ENCODE assay signal across 25 cellular contexts in genomic region chr17:50892101-50892776, GRCh38. TPM values are rescaled to one million over a fixed set of nuclear protein-coding genes. Genes with fewer than 3 reads are reported as not detected.
A peak's percentile ranks its signal among the peaks of the same experiment; 100 is the strongest.
DNase-seq lines count a peak whose midpoint lies in the region; ATAC-seq, FAIRE-seq and TF ChIP-seq lines count a peak whose summit lies in the region.
"Had no signal": no experiment of that assay in that cellular context is flagged by ENCODE, and none has a peak within 500 bp of the region (broad histone marks: within the 10 kb centered on the region; RNA-seq: fewer than 3 reads in every experiment).

No MANE protein-coding gene starts in this region.

- peaks cover 40% of the 10 kb centered on the region for H3K4me1 ChIP-seq in keratinocyte (ENCODE audit: control insufficient read depth, extremely low read depth, insufficient read depth, low read length)
- H3K4me1 ChIP-seq: lower lobe of right lung, SJSA1 had no signal

- POLR2A ChIA-PET in activated CD4-positive, alpha-beta T cell treated with anti-CD3 and anti-CD28 coated beads, Interleukin-2, amount 10 ng/mL, durations not matched to agents 7 days and 5 days (lab: Charles Lee), result no interaction called here

- no peaks in the 10 kb centered on the region for H3K9me1 ChIP-seq in keratinocyte (ENCODE audit: control insufficient read depth, extremely low read depth, insufficient read depth, low read length)

- no peaks in the 10 kb centered on the region for H3K27me3 ChIP-seq in keratinocyte (ENCODE audit: control insufficient read depth, extremely low read depth, insufficient read depth, low read length)

- H3K4me2 ChIP-seq in keratinocyte (ENCODE audit: control insufficient read depth, extremely low read depth, insufficient read depth, low read depth, low read length), result peak overlapping the region; percentile 70

- H2AFZ ChIP-seq in keratinocyte (ENCODE audit: control insufficient read depth, low read length), result no peak overlapping the region

- dilution Hi-C loops in keratinocyte (cut with MboI; ENCODE audit: extremely low pct_ligation_motif_present, low sequenced_read_pairs), result no loop called here

- no peak overlapping the region for H3K4me3 Mint-ChIP-seq in activated CD4-positive, alpha-beta T cell treated with anti-CD3 and anti-CD28 coated beads, Interleukin-2, amount 10 ng/mL, durations not matched to agents 7 days and 5 days
- H3K4me3 Mint-ChIP-seq: activated naive CD8-positive, alpha-beta T cell treated with anti-CD3 and anti-CD28 coated beads, Interleukin-2, amount 50 U/mL, for 24 hours; T-helper 1 cell treated with Interleukin-12 subunit alpha and Interleukin-12 subunit beta and Interleukin-4 antibody, amounts not matched to agents 30 μg/mL and 1 μg/mL, for 36 hours had no signal

- peak overlapping the region; percentile 88 for H3K27ac ChIP-seq in keratinocyte (ENCODE audit: control insufficient read depth, insufficient read depth, low read length)
- H3K27ac ChIP-seq: lower lobe of right lung, SJSA1 had no signal

- no peaks in the 10 kb centered on the region for H3K36me3 ChIP-seq in keratinocyte (ENCODE audit: control insufficient read depth in 2 of 2, extremely low read depth in 1 of 2, insufficient read depth in 2 of 2, low read length in 2 of 2)
- H3K36me3 ChIP-seq: lower lobe of right lung, SJSA1 had no signal

- peaks cover 9% of the 10 kb centered on the region for H3K27me3 Mint-ChIP-seq in activated CD4-positive, alpha-beta T cell treated with anti-CD3 and anti-CD28 coated beads, Interleukin-2, amount 10 ng/mL, durations not matched to agents 7 days and 5 days
- H3K27me3 Mint-ChIP-seq: activated naive CD8-positive, alpha-beta T cell treated with anti-CD3 and anti-CD28 coated beads, Interleukin-2, amount 50 U/mL, for 24 hours had no signal

- H3K4me1 Mint-ChIP-seq in activated CD4-positive, alpha-beta T cell treated with anti-CD3 and anti-CD28 coated beads, Interleukin-2, amount 10 ng/mL, durations not matched to agents 7 days and 5 days, result peaks cover 11% of the 10 kb centered on the region

- peak overlapping the region in 1 of 3 experiments; percentile 40 for H3K4me3 ChIP-seq in keratinocyte (ENCODE audit: control insufficient read depth in 2 of 3, extremely low read depth in 1 of 3, insufficient read depth in 2 of 3, low read depth in 1 of 3, low read length in 3 of 3)
- H3K4me3 ChIP-seq: lower lobe of right lung, SJSA1 had no signal

- peak; percentile 13 for DNase-seq in activated CD8-positive, alpha-beta memory T cell treated with anti-CD3 and anti-CD28 coated beads, Interleukin-2, amount 50 U/mL, for 48 hours
- DNase-seq in activated CD8-positive, alpha-beta memory T cell treated with anti-CD3 and anti-CD28 coated beads for 24 hours, result no peak
- DNase-seq in SK-MEL-5 (ENCODE audit: low read depth, low spot score) (peak; percentile 62), keratinocyte (ENCODE audit: low read depth, low spot score) (no peak), NOMO-1 (lab: John Stamatoyannopoulos, UW; ENCODE audit: unreplicated experiment in 2 of 2) (no peak), AG08395 (ENCODE audit: low spot score) (no peak)
- no peak for DNase-seq in activated CD4-positive, alpha-beta T cell treated with anti-CD3 and anti-CD28 coated beads, Interleukin-2, amount 10 ng/mL, durations not matched to agents 7 days and 5 days
- DNase-seq: activated CD4-positive, alpha-beta T cell treated with anti-CD3 and anti-CD28 coated beads, Interleukin-2, amount 50 U/mL, for 1 hour; activated CD8-positive, alpha-beta memory T cell treated with anti-CD3 and anti-CD28 coated beads, Interleukin-2, amount 50 U/mL, for 4 hours; activated effector memory CD4-positive, alpha-beta T cell treated with anti-CD3 and anti-CD28 coated beads, Interleukin-2, amount 50 U/mL, for 16 hours; activated naive CD8-positive, alpha-beta T cell treated with anti-CD3 and anti-CD28 coated beads, Interleukin-2, amount 50 U/mL, for 24 hours; DMS79; Kasumi-1; lower lobe of right lung; NCI-H1105; NCI-H2081 treated with DMSO at 0.1 percent for 48 hours; NCI-H748 treated with DMSO at 0.1 percent for 48 hours had no signal

- no peak for FAIRE-seq in keratinocyte (lab: Jason Lieb, UNC)
- FAIRE-seq: GM12891, H54, islet of Langerhans had no signal

- no peaks in the 10 kb centered on the region for H4K20me1 ChIP-seq in keratinocyte (ENCODE audit: control insufficient read depth, extremely low read depth, insufficient read depth, low read length)

- H3K9me3 Mint-ChIP-seq in activated CD4-positive, alpha-beta T cell treated with anti-CD3 and anti-CD28 coated beads, Interleukin-2, amount 10 ng/mL, durations not matched to agents 7 days and 5 days, result no peaks in the 10 kb centered on the region
- H3K9me3 Mint-ChIP-seq: activated naive CD8-positive, alpha-beta T cell treated with anti-CD3 and anti-CD28 coated beads, Interleukin-2, amount 50 U/mL, for 24 hours; T-helper 1 cell treated with Interleukin-12 subunit alpha and Interleukin-12 subunit beta and Interleukin-4 antibody, amounts not matched to agents 30 μg/mL and 1 μg/mL, for 36 hours had no signal

- TF ChIP-seq CTCF in keratinocyte (optimal IDR thresholded peaks at IDR 0.05 in 1 of 3, IDR thresholded peaks at IDR 0.05 in 1 of 3, conservative IDR thresholded peaks at IDR 0.05 in 1 of 3; ENCODE audit: extremely low read depth in 1 of 3, insufficient read depth in 2 of 3, low read length in 3 of 3), result no peak

- no peak for ATAC-seq in GM18909 (IDR thresholded peaks at IDR 0.05; ENCODE audit: poor library complexity, unreplicated experiment)
- ATAC-seq: activated naive CD8-positive, alpha-beta T cell treated with anti-CD3 and anti-CD28 coated beads, Interleukin-2, amount 50 U/mL, for 24 hours; lower lobe of right lung had no signal

- no peaks in the 10 kb centered on the region for H3K79me2 ChIP-seq in keratinocyte (ENCODE audit: control insufficient read depth, insufficient read depth, low read length)

- in situ Hi-C loops in SK-MEL-5 (cut with HindIII; ENCODE audit: low pct_unique_long_range_greater_than_20kb, low sequenced_read_pairs), result no loop called here

- H3K27ac Mint-ChIP-seq in activated CD4-positive, alpha-beta T cell treated with anti-CD3 and anti-CD28 coated beads, Interleukin-2, amount 10 ng/mL, durations not matched to agents 7 days and 5 days, result no peak overlapping the region
- H3K27ac Mint-ChIP-seq: activated naive CD8-positive, alpha-beta T cell treated with anti-CD3 and anti-CD28 coated beads, Interleukin-2, amount 50 U/mL, for 24 hours; T-helper 1 cell treated with Interleukin-12 subunit alpha and Interleukin-12 subunit beta and Interleukin-4 antibody, amounts not matched to agents 30 μg/mL and 1 μg/mL, for 36 hours had no signal

- peaks cover 1% of the 10 kb centered on the region for H3K36me3 Mint-ChIP-seq in activated CD4-positive, alpha-beta T cell treated with anti-CD3 and anti-CD28 coated beads, Interleukin-2, amount 10 ng/mL, durations not matched to agents 7 days and 5 days (ENCODE audit: low read depth)

- H3K9me3 ChIP-seq in keratinocyte (ENCODE audit: control insufficient read depth, low read depth, low read length), result no peaks in the 10 kb centered on the region
- H3K9me3 ChIP-seq: lower lobe of right lung, SJSA1 had no signal

- peak overlapping the region; percentile 75 for H3K9ac ChIP-seq in keratinocyte (ENCODE audit: control insufficient read depth, extremely low read depth, insufficient read depth, low read length)

- CTCF ChIA-PET in activated CD4-positive, alpha-beta T cell treated with anti-CD3 and anti-CD28 coated beads, Interleukin-2, amount 10 ng/mL, durations not matched to agents 7 days and 5 days (lab: Charles Lee), result interaction anchor here (0.6 to 1.6 kb wide), 5 partner anchors 17 to 1031 kb away, joined by 3 to 4 read pairs (median 3); no protein-coding TSS in a partner anchor

RNA-seq across cellular contexts. Expression of gene TOB1, which starts 26.1 kb away (rescaled TPM):
- 23.3 and 23.7 TPM in 2 replicates for total RNA-seq in SK-MEL-5 (2014; rRNA removed; shearing (Covaris generic))
- polyA plus RNA-seq in SK-MEL-5 (2015; cell fraction: cytosol; rRNA removed), result 36.6 and 37.5 TPM in 2 replicates
- 18.2 and 22.4 TPM in 2 replicates for polyA plus RNA-seq in SK-MEL-5 (2015; cell fraction: nucleus; rRNA removed)
- polyA plus RNA-seq in keratinocyte, result 59.5 to 73.3 TPM (median 64.4 TPM) in 3 replicates
- 97.4 TPM for polyA plus RNA-seq in keratinocyte (2011; ENCODE audit: low read depth)
- polyA plus RNA-seq in keratinocyte (2011; cell fraction: cytosol; rRNA removed), result 43.7 and 59.1 TPM in 2 replicates
- 146 and 173 TPM in 2 replicates for polyA plus RNA-seq in keratinocyte (2011; cell fraction: nucleus; rRNA removed)
- 94.3 and 311 TPM in 2 replicates for polyA plus RNA-seq in keratinocyte (2012; ENCODE audit: low replicate concordance)
- polyA minus RNA-seq in keratinocyte, result 84.2 to 122 TPM (median 105 TPM) in 3 replicates
- polyA minus RNA-seq in keratinocyte (2011; cell fraction: cytosol; rRNA and poly(A)+ RNA removed), result 108 TPM
- 181 and 201 TPM in 2 replicates for polyA minus RNA-seq in keratinocyte (2011; cell fraction: nucleus; rRNA and poly(A)+ RNA removed)
- 10 to 100 TPM; 81.8 to 99.0 TPM for total RNA-seq in activated CD4-positive, alpha-beta T cell treated with anti-CD3 and anti-CD28 coated beads, Interleukin-2, amount 10 ng/mL, durations not matched to agents 7 days and 5 days

RNA-seq across cellular contexts. Expression of gene WFIKKN2, which starts 56.9 kb away (rescaled TPM):
- total RNA-seq in SK-MEL-5 (2014; rRNA removed; shearing (Covaris generic)), result not detected in 2 replicates
- not detected in 2 replicates for polyA plus RNA-seq in SK-MEL-5 (2015; cell fraction: cytosol; rRNA removed)
- not detected in 2 replicates for polyA plus RNA-seq in SK-MEL-5 (2015; cell fraction: nucleus; rRNA removed)
- polyA plus RNA-seq in keratinocyte, result not detected in 3 replicates
- not detected for polyA plus RNA-seq in keratinocyte (2011; ENCODE audit: low read depth)
- not detected in 2 replicates for polyA plus RNA-seq in keratinocyte (2011; cell fraction: cytosol; rRNA removed)
- polyA plus RNA-seq in keratinocyte (2011; cell fraction: nucleus; rRNA removed), result not detected in 2 replicates
- not detected in 2 replicates for polyA plus RNA-seq in keratinocyte (2012; ENCODE audit: low replicate concordance)
- polyA minus RNA-seq in keratinocyte, result not detected in 3 replicates
- polyA minus RNA-seq in keratinocyte (2011; cell fraction: cytosol; rRNA and poly(A)+ RNA removed), result not detected
- not detected in 2 replicates for polyA minus RNA-seq in keratinocyte (2011; cell fraction: nucleus; rRNA and poly(A)+ RNA removed)
- total RNA-seq in activated CD4-positive, alpha-beta T cell treated with anti-CD3 and anti-CD28 coated beads, Interleukin-2, amount 10 ng/mL, durations not matched to agents 7 days and 5 days, result not detected
- total RNA-seq: A673, OCI-LY7, SJSA1 had no signal

Comparison
In these comparisons a context has a peak if more than half of its experiments do, and no peak if none do; other contexts are left out.
1. DNase-seq: peak in activated CD8-positive, alpha-beta memory T cell treated with anti-CD3 and anti-CD28 coated beads, Interleukin-2, amount 50 U/mL, for 48 hours (single experiment) and SK-MEL-5 (single experiment); none in activated CD8-positive, alpha-beta memory T cell treated with anti-CD3 and anti-CD28 coated beads for 24 hours (single experiment), keratinocyte (single experiment), NOMO-1 (0 of 2), activated CD4-positive, alpha-beta T cell treated with anti-CD3 and anti-CD28 coated beads, Interleukin-2, amount 10 ng/mL, durations not matched to agents 7 days and 5 days (single experiment) and AG08395 (single experiment).